ENCODE assay signal across 23 cellular contexts in genomic region chr6:168053957-168054471, GRCh38. TPM values are rescaled to one million over a fixed set of nuclear protein-coding genes. Genes with fewer than 3 reads are reported as not detected.
"Had no signal": no experiment of that assay in that cellular context is flagged by ENCODE, and none has a peak within 500 bp of the region (broad histone marks: within the 10 kb centered on the region; RNA-seq: fewer than 3 reads in every experiment).

No MANE protein-coding gene starts in this region.

- H3K4me1 ChIP-seq: breast epithelium had no signal

- H3K27me3 ChIP-seq: breast epithelium, MG63 had no signal

- H3K27ac ChIP-seq: breast epithelium, RWPE1 had no signal

- H3K36me3 ChIP-seq: breast epithelium, MG63 had no signal

- ATAC-seq: activated CD4-positive, CD25-positive, alpha-beta regulatory T cell treated with anti-CD3 and anti-CD28 coated beads, Interleukin-2, amount 50 U/mL, for 24 hours; activated CD8-positive, alpha-beta T cell treated with anti-CD3 and anti-CD28 coated beads, Interleukin-2, amount 10 ng/mL, durations not matched to agents 7 days and 5 days; Panc1 had no signal

- H3K4me3 ChIP-seq: breast epithelium, MG63 had no signal

- DNase-seq: activated CD4-positive, alpha-beta T cell treated with anti-CD3 and anti-CD28 coated beads for 48 hours; activated CD4-positive, alpha-beta T cell treated with anti-CD3 and anti-CD28 coated beads, Interleukin-2, amount 50 U/mL, for 4 hours; activated CD8-positive, alpha-beta memory T cell treated with anti-CD3 and anti-CD28 coated beads, Interleukin-2, amount 50 U/mL, for 48 hours; activated CD8-positive, alpha-beta T cell treated with anti-CD3 and anti-CD28 coated beads, Interleukin-2, amount 10 ng/mL, durations not matched to agents 7 days and 5 days; activated naive CD4-positive, alpha-beta T cell; activated T-cell treated with anti-CD3 and anti-CD28 coated beads, Interleukin-2, amount 50 U/mL, for 1 hour; central memory CD4-positive, alpha-beta T cell; MG63; MV-4-11; NCI-H1092 treated with DMSO at 0.1 percent for 48 hours; NCI-H1417 treated with DMSO at 0.1 percent for 48 hours; NCI-H1694; NCI-H2029 treated with DMSO at 0.1 percent for 48 hours; NCI-H510A treated with DMSO at 0.1 percent for 48 hours; NCI-H69; NK-92 treated with Interleukin-12 subunit alpha and Interleukin-12 subunit beta, amount 100 ng/mL, for 24 hours; OCI-M1; SHP77 treated with DMSO at 0.1 percent for 48 hours had no signal

- H3K9me3 ChIP-seq: breast epithelium, MG63 had no signal

RNA-seq across cellular contexts. Expression of gene FRMD1, which starts 25.0 kb away (rescaled TPM):
- total RNA-seq: activated CD8-positive, alpha-beta T cell treated with anti-CD3 and anti-CD28 coated beads, Interleukin-2, amount 10 ng/mL, durations not matched to agents 7 days and 5 days; SK-MEL-5 had no signal

RNA-seq across cellular contexts. Expression of gene KIF25, which starts 56.5 kb away (rescaled TPM):
- total RNA-seq: activated CD8-positive, alpha-beta T cell treated with anti-CD3 and anti-CD28 coated beads, Interleukin-2, amount 10 ng/mL, durations not matched to agents 7 days and 5 days; SK-MEL-5 had no signal
